15 cellular contexts compared by ENCODE assay signal in the genomic region with DNA sequence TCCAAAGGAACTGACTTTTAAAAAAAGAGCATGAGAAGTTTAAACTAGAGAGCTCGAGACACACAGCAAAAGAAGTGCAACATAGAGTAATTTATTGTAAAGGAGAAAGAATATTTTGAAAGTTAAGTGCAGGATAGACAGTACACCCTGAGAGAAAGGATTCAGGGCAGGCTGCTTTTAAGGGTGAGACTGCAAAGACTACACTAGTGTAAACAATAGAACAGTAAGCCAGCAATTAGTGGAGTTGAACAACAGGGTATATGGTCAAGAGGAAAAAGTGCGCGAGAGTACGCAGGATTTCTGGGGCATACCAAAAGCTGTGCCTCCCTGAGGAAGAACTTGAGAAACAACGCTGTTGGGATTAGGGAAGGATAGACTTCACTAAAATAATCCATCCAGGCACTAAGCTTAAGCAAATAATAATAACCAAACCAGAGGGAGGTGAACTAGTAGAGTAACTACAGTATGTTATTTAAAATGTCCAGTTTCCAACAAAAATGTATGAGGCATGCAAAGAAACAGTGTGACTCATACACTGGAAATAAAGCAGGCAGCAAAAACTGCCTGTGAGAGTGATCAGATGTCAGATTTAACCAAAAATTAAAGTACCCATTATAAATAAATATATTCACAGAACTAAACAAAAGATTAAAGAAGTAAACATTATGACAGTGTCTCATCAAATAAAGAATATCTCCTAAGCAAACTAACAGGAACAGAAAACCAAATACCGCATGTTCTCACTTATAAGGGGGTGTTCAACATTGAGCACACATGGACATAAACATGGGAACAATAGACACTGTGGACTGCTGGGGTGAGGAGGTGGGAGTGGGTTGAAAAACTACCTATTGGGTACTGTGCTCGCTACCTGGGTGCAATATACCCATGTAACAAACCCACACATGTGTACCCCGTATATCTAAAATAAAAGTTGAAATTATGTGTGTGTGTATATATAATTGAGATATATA. TPM values are rescaled to one million over a fixed set of nuclear protein-coding genes. Genes with fewer than 3 reads are reported as not detected.
DNase-seq lines count a peak whose midpoint lies in the region; ATAC-seq and TF ChIP-seq lines count a peak whose summit lies in the region.
"Had no signal": no experiment of that assay in that cellular context is flagged by ENCODE, and none has a peak within 500 bp of the region (broad histone marks: within the 10 kb centered on the region; RNA-seq: fewer than 3 reads in every experiment).

No MANE protein-coding gene starts in this region.

- H3K27ac Mint-ChIP-seq in IgD-negative memory B cell (peak overlapping the region in 2 of 3 donors; percentile 3 to 50), chondrocyte (ENCODE audit: unreplicated experiment) (peak overlapping the region; percentile 60)
- H3K27ac Mint-ChIP-seq: activated T-helper 17 cell treated with anti-CD3 and anti-CD28 coated beads, Interleukin-2, amount 50 U/mL, for 72 hours had no signal

- intact Hi-C loops in left lung (cut with DNase I) = no loop called here

- no peaks in the 10 kb centered on the region for H3K27me3 ChIP-seq in neutrophil
- no peaks in the 10 kb centered on the region for H3K27me3 ChIP-seq in left lung
- H3K27me3 ChIP-seq: colonic mucosa, SJSA1 had no signal

- H3K36me3 ChIP-seq in neutrophil = peaks cover 55% of the 10 kb centered on the region
- H3K36me3 ChIP-seq in left lung = peaks cover 0 to 23% of the 10 kb centered on the region in 2 donors
- H3K36me3 ChIP-seq: colonic mucosa had no signal

- DNase-seq in EH (ENCODE audit: low read depth) (peak; percentile 63), chondrocyte (ENCODE audit: low spot score) (no peak), anterior cingulate cortex (lab: John Stamatoyannopoulos, UW) (no peak), left lung (no peak)
- DNase-seq: activated CD4-positive, CD25-positive, alpha-beta regulatory T cell treated with anti-CD3 and anti-CD28 coated beads, Interleukin-2, amount 50 U/mL, for 72 hours; colonic mucosa; left ventricle myocardium inferior; NCI-H1092; NCI-H526 had no signal

- TF ChIP-seq CTCF in chondrocyte (IDR thresholded peaks at IDR 0.05) (no peak), neutrophil (IDR thresholded peaks at IDR 0.05) (no peak), left lung (IDR thresholded peaks at IDR 0.05) (no peak)

- H3K4me3 Mint-ChIP-seq in IgD-negative memory B cell = peak overlapping the region in 1 of 4 donors; percentile 40
- H3K4me3 Mint-ChIP-seq in chondrocyte (ENCODE audit: unreplicated experiment) = no peak overlapping the region
- H3K4me3 Mint-ChIP-seq: activated T-helper 17 cell treated with anti-CD3 and anti-CD28 coated beads, Interleukin-2, amount 50 U/mL, for 72 hours had no signal

- ATAC-seq in GM21381 (IDR thresholded peaks at IDR 0.05; ENCODE audit: unreplicated experiment) (no peak), GM21360 (IDR thresholded peaks at IDR 0.05; ENCODE audit: unreplicated experiment) (no peak), left lung (no peak)
- ATAC-seq: activated T-helper 17 cell treated with anti-CD3 and anti-CD28 coated beads, Interleukin-2, amount 50 U/mL, for 72 hours had no signal

- H3K9me3 ChIP-seq in neutrophil = no peaks in the 10 kb centered on the region
- H3K9me3 ChIP-seq in left lung = peaks cover 0 to 18% of the 10 kb centered on the region in 2 donors
- H3K9me3 ChIP-seq: colonic mucosa, SJSA1 had no signal

- H3K4me3 ChIP-seq in neutrophil (ENCODE audit: low read depth in 1 of 2, low read length in 1 of 2) = no peak overlapping the region
- H3K4me3 ChIP-seq in left lung = no peak overlapping the region
- H3K4me3 ChIP-seq: colonic mucosa, left ventricle myocardium inferior, SJSA1 had no signal

- H3K4me1 ChIP-seq in neutrophil (ENCODE audit: control insufficient read depth in 1 of 2, insufficient read depth in 1 of 2, low read depth in 1 of 2, low read length in 1 of 2) (no peaks in the 10 kb centered on the region), left lung (no peaks in the 10 kb centered on the region)
- H3K4me1 ChIP-seq: colonic mucosa, left ventricle myocardium inferior had no signal

- H3K36me3 Mint-ChIP-seq in IgD-negative memory B cell = peaks cover 5% of the 10 kb centered on the region
- peaks cover 5% of the 10 kb centered on the region for H3K36me3 Mint-ChIP-seq in chondrocyte (ENCODE audit: low read depth)

- H3K9me3 Mint-ChIP-seq in IgD-negative memory B cell = peaks cover 3 to 14% (median 11%) of the 10 kb centered on the region in 3 donors
- peaks cover 10% of the 10 kb centered on the region for H3K9me3 Mint-ChIP-seq in chondrocyte (ENCODE audit: low read depth)

- H3K27ac ChIP-seq in neutrophil (peak overlapping the region; percentile 39), left lung (no peak overlapping the region)
- H3K27ac ChIP-seq: colonic mucosa, left ventricle myocardium inferior, SJSA1 had no signal

- H3K4me1 Mint-ChIP-seq in IgD-negative memory B cell (peaks cover 0 to 5% (median 2%) of the 10 kb centered on the region in 3 donors), chondrocyte (ENCODE audit: low read depth) (peaks cover 15% of the 10 kb centered on the region)
- H3K4me1 Mint-ChIP-seq: activated T-helper 17 cell treated with anti-CD3 and anti-CD28 coated beads, Interleukin-2, amount 50 U/mL, for 72 hours had no signal

- H3K27me3 Mint-ChIP-seq in IgD-negative memory B cell (no peaks in the 10 kb centered on the region), chondrocyte (ENCODE audit: low read depth) (no peaks in the 10 kb centered on the region)
- H3K27me3 Mint-ChIP-seq: activated T-helper 17 cell treated with anti-CD3 and anti-CD28 coated beads, Interleukin-2, amount 50 U/mL, for 72 hours had no signal

RNA-seq across cellular contexts. Expression of a gene that starts 40.5 kb away (rescaled TPM):
- 2.9 TPM for polyA plus RNA-seq in IgD-negative memory B cell
- 2.2 to 9.9 TPM (median 9.3 TPM) in 3 replicates for total RNA-seq in chondrocyte
- 10 to 100 TPM; 28.2 to 56.2 TPM for total RNA-seq in left lung
